ENCODE assay signal across 1 cellular context in the genomic region with DNA sequence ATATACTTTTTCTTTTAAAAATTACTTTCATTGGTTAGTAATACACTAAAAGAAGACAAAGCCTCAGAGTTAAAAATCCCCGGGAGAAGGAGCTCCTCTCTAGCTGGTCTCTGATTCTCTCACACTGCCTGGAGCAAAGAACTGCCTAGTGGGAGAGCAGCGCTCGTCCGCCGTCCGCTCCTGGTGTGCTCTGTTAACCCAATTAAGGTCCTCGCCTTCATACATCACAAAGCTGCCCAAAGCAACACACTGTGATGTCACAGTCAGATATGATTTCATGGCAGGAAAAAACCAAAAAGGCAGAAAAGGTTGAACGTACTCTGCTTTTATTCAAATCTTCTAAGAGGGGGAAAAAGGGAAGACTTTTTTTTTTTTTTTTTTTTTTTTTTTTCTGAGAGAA.
TF ChIP-seq lines count a peak whose summit lies in the region.

No MANE protein-coding gene starts in this region.

TF ChIP-seq in HepG2, 621 proteins besides CTCF, POLR2A, EP300 and RAD21 (continued from another document):
- TF ChIP-seq, protein P1, sequence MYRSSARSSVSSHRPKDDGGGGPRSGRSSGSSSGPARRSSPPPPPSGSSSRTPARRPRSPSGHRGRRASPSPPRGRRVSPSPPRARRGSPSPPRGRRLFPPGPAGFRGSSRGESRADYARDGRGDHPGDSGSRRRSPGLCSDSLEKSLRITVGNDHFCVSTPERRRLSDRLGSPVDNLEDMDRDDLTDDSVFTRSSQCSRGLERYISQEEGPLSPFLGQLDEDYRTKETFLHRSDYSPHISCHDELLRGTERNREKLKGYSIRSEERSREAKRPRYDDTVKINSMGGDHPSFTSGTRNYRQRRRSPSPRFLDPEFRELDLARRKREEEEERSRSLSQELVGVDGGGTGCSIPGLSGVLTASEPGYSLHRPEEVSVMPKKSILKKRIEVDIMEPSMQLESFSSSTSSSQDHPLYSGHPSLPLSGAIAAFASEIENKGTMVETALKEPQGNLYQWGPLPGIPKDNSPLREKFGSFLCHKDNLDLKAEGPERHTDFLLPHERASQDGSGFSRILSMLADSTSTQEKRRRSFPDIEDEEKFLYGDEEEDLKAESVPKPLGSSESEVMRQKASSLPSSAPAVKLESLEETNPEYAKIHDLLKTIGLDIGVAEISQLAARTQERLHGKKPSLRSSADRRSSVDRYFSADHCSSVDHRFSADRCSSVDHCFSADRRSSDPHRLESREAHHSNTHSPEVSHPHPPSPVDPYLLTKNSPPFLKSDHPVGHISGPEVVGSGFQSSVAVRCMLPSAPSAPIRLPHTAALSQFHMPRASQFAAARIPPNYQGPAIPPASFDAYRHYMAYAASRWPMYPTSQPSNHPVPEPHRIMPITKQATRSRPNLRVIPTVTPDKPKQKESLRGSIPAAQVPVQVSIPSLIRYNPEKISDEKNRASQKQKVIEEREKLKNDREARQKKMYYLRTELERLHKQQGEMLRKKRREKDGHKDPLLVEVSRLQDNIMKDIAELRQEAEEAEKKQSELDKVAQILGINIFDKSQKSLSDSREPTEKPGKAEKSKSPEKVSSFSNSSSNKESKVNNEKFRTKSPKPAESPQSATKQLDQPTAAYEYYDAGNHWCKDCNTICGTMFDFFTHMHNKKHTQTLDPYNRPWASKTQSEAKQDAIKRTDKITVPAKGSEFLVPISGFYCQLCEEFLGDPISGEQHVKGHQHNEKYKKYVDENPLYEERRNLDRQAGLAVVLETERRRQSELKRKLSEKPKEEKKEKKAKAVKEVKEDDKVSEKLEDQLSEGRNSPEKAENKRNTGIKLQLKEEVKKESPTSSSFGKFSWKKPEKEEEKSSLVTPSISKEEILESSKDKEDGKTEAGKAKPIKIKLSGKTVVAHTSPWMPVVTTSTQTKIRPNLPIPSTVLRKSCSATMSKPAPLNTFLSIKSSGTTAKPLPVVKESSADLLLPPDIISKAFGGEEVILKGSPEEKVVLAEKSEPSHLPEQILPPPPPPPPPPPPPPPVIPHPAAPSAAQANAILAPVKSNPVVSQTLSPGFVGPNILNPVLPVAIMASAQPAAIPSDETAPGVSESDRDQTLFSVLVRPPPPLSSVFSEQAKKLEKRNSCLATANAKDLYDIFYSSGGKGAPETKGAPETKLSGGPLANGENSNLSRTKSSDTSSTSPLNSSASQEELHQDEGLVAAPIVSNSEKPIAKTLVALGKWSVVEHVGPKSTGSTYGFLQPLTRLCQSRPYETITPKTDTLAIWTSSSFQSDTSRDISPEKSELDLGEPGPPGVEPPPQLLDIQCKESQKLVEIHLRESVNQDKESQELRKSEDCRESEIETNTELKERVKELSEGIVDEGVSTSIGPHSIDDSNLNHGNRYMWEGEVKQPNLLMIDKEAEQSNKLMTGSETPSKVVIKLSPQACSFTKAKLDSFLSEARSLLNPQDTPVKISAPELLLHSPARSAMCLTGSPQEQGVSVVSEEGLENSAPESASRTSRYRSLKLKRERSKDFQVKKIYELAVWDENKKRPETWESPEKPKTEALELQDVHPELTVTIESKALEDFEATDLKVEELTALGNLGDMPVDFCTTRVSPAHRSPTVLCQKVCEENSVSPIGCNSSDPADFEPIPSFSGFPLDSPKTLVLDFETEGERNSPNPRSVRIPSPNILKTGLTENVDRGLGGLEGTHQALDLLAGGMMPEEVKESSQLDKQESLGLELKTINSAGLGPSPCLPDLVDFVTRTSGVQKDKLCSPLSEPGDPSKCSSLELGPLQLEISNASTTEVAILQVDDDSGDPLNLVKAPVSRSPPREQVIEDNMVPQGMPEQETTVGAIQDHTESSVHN (CRISPR knock-in tag; IDR thresholded peaks at IDR 0.05) = no peak
- TF ChIP-seq CHD2 (IDR thresholded peaks at IDR 0.05; ENCODE audit: low read depth, low read length) = no peak
- TF ChIP-seq GATA4 (IDR thresholded peaks at IDR 0.05; ENCODE audit: borderline replicate concordance, low read depth) = no peak
- TF ChIP-seq, protein P2, sequence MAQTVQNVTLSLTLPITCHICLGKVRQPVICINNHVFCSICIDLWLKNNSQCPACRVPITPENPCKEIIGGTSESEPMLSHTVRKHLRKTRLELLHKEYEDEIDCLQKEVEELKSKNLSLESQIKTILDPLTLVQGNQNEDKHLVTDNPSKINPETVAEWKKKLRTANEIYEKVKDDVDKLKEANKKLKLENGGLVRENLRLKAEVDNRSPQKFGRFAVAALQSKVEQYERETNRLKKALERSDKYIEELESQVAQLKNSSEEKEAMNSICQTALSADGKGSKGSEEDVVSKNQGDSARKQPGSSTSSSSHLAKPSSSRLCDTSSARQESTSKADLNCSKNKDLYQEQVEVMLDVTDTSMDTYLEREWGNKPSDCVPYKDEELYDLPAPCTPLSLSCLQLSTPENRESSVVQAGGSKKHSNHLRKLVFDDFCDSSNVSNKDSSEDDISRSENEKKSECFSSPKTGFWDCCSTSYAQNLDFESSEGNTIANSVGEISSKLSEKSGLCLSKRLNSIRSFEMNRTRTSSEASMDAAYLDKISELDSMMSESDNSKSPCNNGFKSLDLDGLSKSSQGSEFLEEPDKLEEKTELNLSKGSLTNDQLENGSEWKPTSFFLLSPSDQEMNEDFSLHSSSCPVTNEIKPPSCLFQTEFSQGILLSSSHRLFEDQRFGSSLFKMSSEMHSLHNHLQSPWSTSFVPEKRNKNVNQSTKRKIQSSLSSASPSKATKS (CRISPR knock-in tag; IDR thresholded peaks at IDR 0.05) = no peak
